ENCODE assay signal across 1 cellular context in the genomic region with DNA sequence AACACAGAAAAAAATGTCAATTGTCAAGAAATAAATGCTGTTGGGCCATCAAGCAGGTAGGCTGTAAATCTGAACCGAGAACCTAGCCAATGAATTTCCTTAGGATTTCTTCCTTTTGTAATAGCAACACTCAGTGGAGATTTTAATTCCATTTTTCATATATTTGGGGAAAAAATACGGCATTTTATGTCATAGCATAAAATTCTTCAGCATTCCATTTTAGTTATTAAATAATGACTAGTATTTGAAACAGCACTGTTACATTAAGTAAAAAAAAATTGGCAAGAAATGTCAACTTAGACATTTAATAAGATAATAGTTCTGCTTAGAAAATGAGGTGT.
TF ChIP-seq lines count a peak whose summit lies in the region.

No MANE protein-coding gene starts in this region.

TF ChIP-seq in IMR-90, 13 proteins besides CTCF, POLR2A, EP300 and RAD21 (continued from another document):
- TF ChIP-seq MAZ (IDR thresholded peaks at IDR 0.05; ENCODE audit: borderline replicate concordance, low read depth, low read length) (no peak), NFE2L2 (IDR thresholded peaks at IDR 0.05; ENCODE audit: low read depth, low read length) (no peak), BHLHE40 (IDR thresholded peaks at IDR 0.05; ENCODE audit: low read depth, low read length) (no peak), CHD1 (IDR thresholded peaks at IDR 0.05; ENCODE audit: low read depth, low read length) (no peak)
- TF ChIP-seq, protein P1, sequence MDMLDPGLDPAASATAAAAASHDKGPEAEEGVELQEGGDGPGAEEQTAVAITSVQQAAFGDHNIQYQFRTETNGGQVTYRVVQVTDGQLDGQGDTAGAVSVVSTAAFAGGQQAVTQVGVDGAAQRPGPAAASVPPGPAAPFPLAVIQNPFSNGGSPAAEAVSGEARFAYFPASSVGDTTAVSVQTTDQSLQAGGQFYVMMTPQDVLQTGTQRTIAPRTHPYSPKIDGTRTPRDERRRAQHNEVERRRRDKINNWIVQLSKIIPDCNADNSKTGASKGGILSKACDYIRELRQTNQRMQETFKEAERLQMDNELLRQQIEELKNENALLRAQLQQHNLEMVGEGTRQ (IDR thresholded peaks at IDR 0.05; ENCODE audit: low read depth, low read length), result no peak
